Comparison of ENCODE assay signal across 12 cellular contexts in genomic region chr11:14768789-14769188, GRCh38.
DNase-seq lines count a peak whose midpoint lies in the region; ATAC-seq lines count a peak whose summit lies in the region.
"Had no signal": no experiment of that assay in that cellular context is flagged by ENCODE, and none has a peak within 500 bp of the region (broad histone marks: within the 10 kb centered on the region; RNA-seq: fewer than 3 reads in every experiment).

No MANE protein-coding gene starts in this region.

- POLR2A ChIA-PET in activated CD4-positive, alpha-beta T cell treated with anti-CD3 and anti-CD28 coated beads, Interleukin-2, amount 10 ng/mL, durations not matched to agents 7 days and 5 days (lab: Charles Lee) = interaction anchor here (0.6 kb wide), 1 partner anchor 96 kb away, joined by 6 read pairs; no protein-coding TSS in a partner anchor
- POLR2A ChIA-PET in naive thymus-derived CD8-positive, alpha-beta T cell (lab: Charles Lee) = interaction anchor here (0.9 to 1.0 kb wide), 3 partner anchors 124 to 230 kb away, joined by 3 to 9 read pairs (median 3); no protein-coding TSS in a partner anchor

- no peaks in the 10 kb centered on the region for H3K27me3 Mint-ChIP-seq in activated CD4-positive, alpha-beta T cell treated with anti-CD3 and anti-CD28 coated beads, Interleukin-2, amount 10 ng/mL, durations not matched to agents 7 days and 5 days
- no peaks in the 10 kb centered on the region for H3K27me3 Mint-ChIP-seq in naive thymus-derived CD8-positive, alpha-beta T cell

- H3K27ac Mint-ChIP-seq in activated CD4-positive, alpha-beta T cell treated with anti-CD3 and anti-CD28 coated beads, Interleukin-2, amount 10 ng/mL, durations not matched to agents 7 days and 5 days = peak overlapping the region; percentile 83
- H3K27ac Mint-ChIP-seq in naive thymus-derived CD8-positive, alpha-beta T cell = peak overlapping the region; percentile 84 to 95 (median 90)

- CTCF ChIA-PET in activated CD4-positive, alpha-beta T cell treated with anti-CD3 and anti-CD28 coated beads, Interleukin-2, amount 10 ng/mL, durations not matched to agents 7 days and 5 days (lab: Charles Lee) = interaction anchor here (0.6 to 1.6 kb wide), 4 partner anchors 8 to 217 kb away, joined by 3 to 5 read pairs (median 4); no protein-coding TSS in a partner anchor

- peaks cover 51% of the 10 kb centered on the region for H3K4me1 Mint-ChIP-seq in activated CD4-positive, alpha-beta T cell treated with anti-CD3 and anti-CD28 coated beads, Interleukin-2, amount 10 ng/mL, durations not matched to agents 7 days and 5 days
- H3K4me1 Mint-ChIP-seq in naive thymus-derived CD8-positive, alpha-beta T cell = peaks cover 20 to 58% (median 48%) of the 10 kb centered on the region in 4 donors

- peak overlapping the region; percentile 9 for H3K4me3 Mint-ChIP-seq in activated CD4-positive, alpha-beta T cell treated with anti-CD3 and anti-CD28 coated beads, Interleukin-2, amount 10 ng/mL, durations not matched to agents 7 days and 5 days
- peak overlapping the region; percentile 13 to 82 (median 61) for H3K4me3 Mint-ChIP-seq in naive thymus-derived CD8-positive, alpha-beta T cell

- ATAC-seq in GM21619 (IDR thresholded peaks at IDR 0.05; ENCODE audit: unreplicated experiment) = peak; percentile 49
- peak; percentile 46 for ATAC-seq in HG03460 (IDR thresholded peaks at IDR 0.05; ENCODE audit: unreplicated experiment)
- ATAC-seq in naive thymus-derived CD8-positive, alpha-beta T cell = peak; percentile 49 to 69
- ATAC-seq in HG02970 (IDR thresholded peaks at IDR 0.05; ENCODE audit: low FRiP score, unreplicated experiment) = no peak

- peak; percentile 15 for DNase-seq in activated CD4-positive, alpha-beta T cell treated with anti-CD3 and anti-CD28 coated beads, Interleukin-2, amount 10 ng/mL, durations not matched to agents 7 days and 5 days
- no peak for DNase-seq in activated CD4-positive, alpha-beta T cell treated with anti-CD3 and anti-CD28 coated beads, Interleukin-2, amount 50 U/mL, for 4 hours
- DNase-seq in naive thymus-derived CD8-positive, alpha-beta T cell = peak in 5 of 10 donors; percentile 23 to 62 (median 56)
- DNase-seq in HPDE6-E6E7 (ENCODE audit: extremely low spot score) (no peak), SHP77 treated with DMSO at 0.1 percent for 48 hours (lab: John Stamatoyannopoulos, UW) (no peak)
- DNase-seq: amygdala, NCI-H345, retina, T-helper 9 cell had no signal

- H3K9me3 Mint-ChIP-seq in activated CD4-positive, alpha-beta T cell treated with anti-CD3 and anti-CD28 coated beads, Interleukin-2, amount 10 ng/mL, durations not matched to agents 7 days and 5 days = peaks cover 1% of the 10 kb centered on the region
- no peaks in the 10 kb centered on the region for H3K9me3 Mint-ChIP-seq in naive thymus-derived CD8-positive, alpha-beta T cell

- peaks cover 23% of the 10 kb centered on the region for H3K36me3 Mint-ChIP-seq in activated CD4-positive, alpha-beta T cell treated with anti-CD3 and anti-CD28 coated beads, Interleukin-2, amount 10 ng/mL, durations not matched to agents 7 days and 5 days (ENCODE audit: low read depth)
- H3K36me3 Mint-ChIP-seq in naive thymus-derived CD8-positive, alpha-beta T cell = no peaks in the 10 kb centered on the region
